In the genomic region with DNA sequence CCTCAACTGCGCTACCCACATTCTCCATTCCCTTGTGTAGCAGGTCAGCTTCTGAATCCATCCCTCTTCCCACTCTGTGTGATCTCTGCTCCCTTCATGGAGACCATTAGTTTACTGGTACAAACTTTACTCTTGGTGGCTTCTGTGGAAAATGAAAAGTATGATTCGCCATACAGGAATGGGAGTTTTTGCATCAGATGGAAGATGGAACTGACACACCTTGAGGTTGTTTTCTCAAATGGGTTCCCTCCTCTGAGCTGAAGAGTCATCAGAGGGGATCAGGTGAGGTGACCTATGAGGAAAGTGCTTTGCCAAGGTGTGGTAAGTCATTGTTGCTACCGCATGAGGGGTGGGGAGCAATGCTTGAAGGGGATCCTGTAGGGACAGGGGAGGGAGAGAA, we compare ENCODE assay signal across 24 cellular contexts.
"Had no signal": no experiment of that assay in that cellular context is flagged by ENCODE, and none has a peak within 500 bp of the region (broad histone marks: within the 10 kb centered on the region; RNA-seq: fewer than 3 reads in every experiment).

No MANE protein-coding gene starts in this region.

- H3K4me3 Mint-ChIP-seq: activated CD8-positive, alpha-beta T cell treated with anti-CD3 and anti-CD28 coated beads, Interleukin-2, amount 10 ng/mL, durations not matched to agents 7 days and 5 days; activated naive CD8-positive, alpha-beta T cell; central memory CD8-positive, alpha-beta T cell; neural progenitor cell; stimulated activated memory B cell treated with anti-CD40 and anti-IgM and Interleukin-4, amounts not matched to agents 10 μg/mL and 1 μg/mL and 100 μg/mL, for 72 hours had no signal

- H3K27ac Mint-ChIP-seq: activated CD8-positive, alpha-beta T cell treated with anti-CD3 and anti-CD28 coated beads, Interleukin-2, amount 10 ng/mL, durations not matched to agents 7 days and 5 days; activated naive CD8-positive, alpha-beta T cell; neural progenitor cell; stimulated activated memory B cell treated with anti-CD40 and anti-IgM and Interleukin-4, amounts not matched to agents 10 μg/mL and 1 μg/mL and 100 μg/mL, for 72 hours had no signal

- DNase-seq: activated CD4-positive, alpha-beta T cell treated with anti-CD3 and anti-CD28 coated beads for 1 hour; activated CD4-positive, alpha-beta T cell treated with anti-CD3 and anti-CD28 coated beads, Interleukin-2, amount 50 U/mL, for 1 hour; activated CD8-positive, alpha-beta T cell treated with anti-CD3 and anti-CD28 coated beads, Interleukin-2, amount 10 ng/mL, durations not matched to agents 7 days and 5 days; activated T-cell treated with anti-CD3 and anti-CD28 coated beads, Interleukin-2, amount 50 U/mL, for 1 hour; effector memory CD4-positive, alpha-beta T cell; head of caudate nucleus; hypothalamus; left colon; mesendoderm; mucosa of descending colon; retina; sigmoid colon; stimulated activated CD4-positive, alpha-beta T cell treated with anti-CD3 and anti-CD28 coated beads, Interleukin-15, amount 100 ng/mL, for 24 hours; T-helper 1 cell; trophoblast cell had no signal

- H3K4me3 ChIP-seq: mucosa of descending colon, neural progenitor cell, sigmoid colon, smooth muscle cell had no signal

- H3K4me1 Mint-ChIP-seq: central memory CD8-positive, alpha-beta T cell; stimulated activated memory B cell treated with anti-CD40 and anti-IgM and Interleukin-4, amounts not matched to agents 10 μg/mL and 1 μg/mL and 100 μg/mL, for 72 hours had no signal

- H3K9me3 ChIP-seq: mucosa of descending colon, sigmoid colon had no signal

- H3K36me3 ChIP-seq: neural progenitor cell, sigmoid colon had no signal

- H3K27me3 Mint-ChIP-seq: activated naive CD8-positive, alpha-beta T cell; central memory CD8-positive, alpha-beta T cell; stimulated activated memory B cell treated with anti-CD40 and anti-IgM and Interleukin-4, amounts not matched to agents 10 μg/mL and 1 μg/mL and 100 μg/mL, for 72 hours had no signal

- H3K36me3 Mint-ChIP-seq: activated naive CD8-positive, alpha-beta T cell; neural progenitor cell; stimulated activated memory B cell treated with anti-CD40 and anti-IgM and Interleukin-4, amounts not matched to agents 10 μg/mL and 1 μg/mL and 100 μg/mL, for 72 hours had no signal

- H3K27me3 ChIP-seq: neural progenitor cell, sigmoid colon had no signal

- FAIRE-seq: astrocyte, colon, frontal cortex, TTC549 had no signal
